8 cellular contexts compared by ENCODE assay signal in the genomic region with DNA sequence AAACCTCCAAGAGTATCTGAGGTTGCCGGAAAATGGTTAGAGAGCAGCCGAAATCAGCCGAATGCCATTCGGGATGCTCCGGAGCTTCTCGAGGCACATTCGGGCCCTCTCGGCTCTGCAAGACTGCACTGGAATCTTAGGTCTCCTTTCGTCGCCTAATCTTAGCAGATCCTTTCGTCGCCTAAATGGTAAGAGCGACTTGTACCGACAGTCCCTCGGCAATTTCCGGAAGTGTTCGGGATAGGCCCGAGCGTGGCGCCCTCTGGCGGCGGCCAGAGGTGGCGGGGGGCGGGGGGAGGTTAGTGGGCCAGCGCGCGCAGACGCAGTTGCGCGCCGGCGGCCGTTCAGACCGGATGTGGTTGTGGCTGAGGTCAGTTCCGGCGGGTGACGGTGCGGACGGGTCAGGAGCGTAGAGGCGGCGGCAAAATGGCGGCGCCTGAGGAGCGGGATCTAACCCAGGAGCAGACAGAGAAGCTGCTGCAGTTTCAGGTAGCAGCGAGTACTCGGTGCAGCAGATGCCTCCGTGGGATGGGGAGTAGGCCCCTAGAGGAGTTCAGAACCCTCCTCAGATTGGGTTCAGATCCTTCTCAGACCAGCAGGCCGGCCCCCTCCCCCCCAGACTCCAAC. TPM values are rescaled to one million over a fixed set of nuclear protein-coding genes. Genes with fewer than 3 reads are reported as not detected.
DNase-seq lines count a peak whose midpoint lies in the region; ATAC-seq and TF ChIP-seq lines count a peak whose summit lies in the region.

A gene with protein sequence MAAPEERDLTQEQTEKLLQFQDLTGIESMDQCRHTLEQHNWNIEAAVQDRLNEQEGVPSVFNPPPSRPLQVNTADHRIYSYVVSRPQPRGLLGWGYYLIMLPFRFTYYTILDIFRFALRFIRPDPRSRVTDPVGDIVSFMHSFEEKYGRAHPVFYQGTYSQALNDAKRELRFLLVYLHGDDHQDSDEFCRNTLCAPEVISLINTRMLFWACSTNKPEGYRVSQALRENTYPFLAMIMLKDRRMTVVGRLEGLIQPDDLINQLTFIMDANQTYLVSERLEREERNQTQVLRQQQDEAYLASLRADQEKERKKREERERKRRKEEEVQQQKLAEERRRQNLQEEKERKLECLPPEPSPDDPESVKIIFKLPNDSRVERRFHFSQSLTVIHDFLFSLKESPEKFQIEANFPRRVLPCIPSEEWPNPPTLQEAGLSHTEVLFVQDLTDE (plus strand): TSS at position 404 of the 627 bp plus-strand sequence. CDS start 23 bp downstream, at position 427.

- peak; percentile 93 for ATAC-seq in lung (ENCODE audit: insufficient read depth, low FRiP score)

- H3K27ac ChIP-seq in lung (ENCODE audit: low read depth in 1 of 2, low read length in 1 of 2) = peak within 1 kb of the TSS; percentile 91 to 98

- H3K9me3 ChIP-seq in lung (ENCODE audit: control insufficient read depth in 2 of 2, insufficient read depth in 1 of 2, low read length in 1 of 2) = no peaks in the 10 kb centered on the region

- H3K36me3 ChIP-seq in lung (ENCODE audit: control insufficient read depth in 2 of 2, insufficient read depth in 2 of 2, low read length in 2 of 2) = peaks cover 0 to under 1% of the 10 kb centered on the region in 2 donors

- DNase-seq in COR-L47 (lab: John Stamatoyannopoulos, UW) = peak; percentile 96
- DNase-seq in GM20000 (ENCODE audit: low spot score) = peak; percentile 98
- DNase-seq in HT-29 (ENCODE audit: low spot score) = peak; percentile 98
- peak; percentile 92 for DNase-seq in NK-92 treated with Interleukin-12 subunit alpha and Interleukin-12 subunit beta, amount 100 ng/mL, for 24 hours (lab: John Stamatoyannopoulos, UW)
- DNase-seq in activated CD8-positive, alpha-beta memory T cell treated with anti-CD3 and anti-CD28 coated beads for 24 hours = peak; percentile 100
- peak; percentile 96 for DNase-seq in effector CD8-positive, alpha-beta T cell (lab: John Stamatoyannopoulos, UW)
- DNase-seq in lung (ENCODE audit: low spot score) = peak; percentile 97
- peak; percentile 97 to 98 (median 98) for DNase-seq in stimulated activated CD4-positive, alpha-beta T cell treated with anti-CD3 and anti-CD28 coated beads, TNF-alpha, amount 100 ng/mL, for 4 hours (ENCODE audit: low read depth in 3 of 3)

- 1% methylated on average over 49 of the region's 49 CpGs for WGBS in lung, 2 donors

- TF ChIP-seq CTCF in GM20000 (IDR thresholded peaks at IDR 0.05; ENCODE audit: extremely low read depth, missing control alignments) (peak; percentile 95), lung (IDR thresholded peaks at IDR 0.05; ENCODE audit: control extremely low read depth, extremely low read depth) (peak; percentile 68)

- H3K27me3 ChIP-seq in lung (ENCODE audit: control insufficient read depth, insufficient read depth) = no peaks in the 10 kb centered on the region

- peaks cover 0 to 2% of the 10 kb centered on the region in 2 donors for H3K4me1 ChIP-seq in lung (ENCODE audit: control insufficient read depth in 2 of 2, insufficient read depth in 2 of 2, low read length in 2 of 2)

- H3K4me3 ChIP-seq in lung = peak within 1 kb of the TSS; percentile 97

RNA-seq across cellular contexts. Expression of the gene that starts here (rescaled TPM):
- 28.7 and 30.7 TPM in 2 replicates for total RNA-seq in HT-29 (2014; rRNA removed; shearing (Covaris generic))
- 10 to 100 TPM; 33.4 to 40.1 TPM for total RNA-seq in lung
- polyA plus RNA-seq in lung = 10 to 100 TPM; 12.5 to 19.8 TPM

Comparison
In these comparisons a context has a peak if more than half of its experiments do, and no peak if none do; other contexts are left out.
1. Peak in every context shown above with its lines: DNase-seq, ATAC-seq, H3K4me3 ChIP-seq and H3K27ac ChIP-seq.